In genomic region chr9:81388831-81389230, GRCh38 we compare ENCODE assay signal across 1 cellular context.
TF ChIP-seq lines count a peak whose summit lies in the region.

No MANE protein-coding gene starts in this region.

TF ChIP-seq in IMR-90, 13 proteins besides CTCF, POLR2A, EP300 and RAD21:
- TF ChIP-seq, protein P1, sequence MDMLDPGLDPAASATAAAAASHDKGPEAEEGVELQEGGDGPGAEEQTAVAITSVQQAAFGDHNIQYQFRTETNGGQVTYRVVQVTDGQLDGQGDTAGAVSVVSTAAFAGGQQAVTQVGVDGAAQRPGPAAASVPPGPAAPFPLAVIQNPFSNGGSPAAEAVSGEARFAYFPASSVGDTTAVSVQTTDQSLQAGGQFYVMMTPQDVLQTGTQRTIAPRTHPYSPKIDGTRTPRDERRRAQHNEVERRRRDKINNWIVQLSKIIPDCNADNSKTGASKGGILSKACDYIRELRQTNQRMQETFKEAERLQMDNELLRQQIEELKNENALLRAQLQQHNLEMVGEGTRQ (IDR thresholded peaks at IDR 0.05; ENCODE audit: low read depth, low read length) = no peak
- TF ChIP-seq CEBPB (IDR thresholded peaks at IDR 0.05; ENCODE audit: low read depth, low read length) = no peak
- TF ChIP-seq RFX5 (IDR thresholded peaks at IDR 0.05; ENCODE audit: low read depth, low read length) = no peak
- no peak for TF ChIP-seq RCOR1 (IDR thresholded peaks at IDR 0.05; ENCODE audit: insufficient replicate concordance, low read length)
- no peak for TF ChIP-seq NFE2L2 (IDR thresholded peaks at IDR 0.05; ENCODE audit: low read depth, low read length)
- no peak for TF ChIP-seq ELK1 (IDR thresholded peaks at IDR 0.05; ENCODE audit: borderline replicate concordance, low read depth, low read length)
- no peak for TF ChIP-seq CHD1 (IDR thresholded peaks at IDR 0.05; ENCODE audit: low read depth, low read length)
- TF ChIP-seq MAZ (IDR thresholded peaks at IDR 0.05; ENCODE audit: borderline replicate concordance, low read depth, low read length) = no peak
- no peak for TF ChIP-seq MXI1 (IDR thresholded peaks at IDR 0.05; ENCODE audit: borderline replicate concordance, low read depth, low read length)
- TF ChIP-seq FOS (IDR thresholded peaks at IDR 0.05; ENCODE audit: low read depth, low read length) = no peak
- TF ChIP-seq BHLHE40 (IDR thresholded peaks at IDR 0.05; ENCODE audit: low read depth, low read length) = no peak
- no peak for TF ChIP-seq SMC3 (IDR thresholded peaks at IDR 0.05; ENCODE audit: low read depth, low read length)
- TF ChIP-seq MAFK (IDR thresholded peaks at IDR 0.05; ENCODE audit: low read depth, low read length) = no peak
TF ChIP-seq in IMR-90: peak in this region for 0.
